8 cellular contexts compared by ENCODE assay signal in genomic region chr2:64646007-64646880, GRCh38. TPM values are rescaled to one million over a fixed set of nuclear protein-coding genes. Genes with fewer than 3 reads are reported as not detected.
DNase-seq lines count a peak whose midpoint lies in the region; ATAC-seq and TF ChIP-seq lines count a peak whose summit lies in the region.

No MANE protein-coding gene starts in this region.

- H2AFZ ChIP-seq in SU-DHL-6 (ENCODE audit: low read depth, low read length, severe bottlenecking): no peak overlapping the region

- no peaks in the 10 kb centered on the region for H3K27me3 Mint-ChIP-seq in activated naive CD8-positive, alpha-beta T cell treated with anti-CD3 and anti-CD28 coated beads for 36 hours

- H3K9me3 ChIP-seq in DOHH2 (ENCODE audit: control insufficient read depth, insufficient read depth, low read length): no peaks in the 10 kb centered on the region
- H3K9me3 ChIP-seq in SU-DHL-6 (ENCODE audit: insufficient read depth, low read length): no peaks in the 10 kb centered on the region

- peak overlapping the region; percentile 33 for H3K4me3 Mint-ChIP-seq in activated naive CD8-positive, alpha-beta T cell treated with anti-CD3 and anti-CD28 coated beads for 36 hours

- H3K9ac ChIP-seq in SU-DHL-6 (ENCODE audit: low read length): peak overlapping the region; percentile 58

- H3K27me3 ChIP-seq in DOHH2 (ENCODE audit: control insufficient read depth, low read length): no peaks in the 10 kb centered on the region
- H3K27me3 ChIP-seq in SU-DHL-6 (ENCODE audit: low read length): no peaks in the 10 kb centered on the region

- TF ChIP-seq CTCF in DOHH2 (IDR thresholded peaks at IDR 0.05; ENCODE audit: low read depth, low read length, poor library complexity, severe bottlenecking) (peak; percentile 94), SU-DHL-6 (IDR thresholded peaks at IDR 0.05; ENCODE audit: insufficient read depth, low read length, poor library complexity, severe bottlenecking) (peak; percentile 91)

- H3K27ac ChIP-seq in DOHH2 (ENCODE audit: low read depth, low read length) (peak overlapping the region; percentile 82), SU-DHL-6 (ENCODE audit: low read depth, low read length) (peak overlapping the region; percentile 95)

- H3K36me3 Mint-ChIP-seq in activated naive CD8-positive, alpha-beta T cell treated with anti-CD3 and anti-CD28 coated beads for 36 hours: peaks cover 3% of the 10 kb centered on the region

- H3F3A ChIP-seq in DOHH2 (ENCODE audit: control insufficient read depth, insufficient read depth) (peaks cover 52% of the 10 kb centered on the region), SU-DHL-6 (ENCODE audit: insufficient read depth) (peaks cover 91% of the 10 kb centered on the region)

- no peaks in the 10 kb centered on the region for H3K9me3 Mint-ChIP-seq in activated naive CD8-positive, alpha-beta T cell treated with anti-CD3 and anti-CD28 coated beads for 36 hours

- no peak for ATAC-seq in left cardiac atrium
- ATAC-seq in sciatic nerve: peak; percentile 38
- ATAC-seq in GM18907 (IDR thresholded peaks at IDR 0.05; ENCODE audit: unreplicated experiment): no peak
- ATAC-seq in GM21515 (IDR thresholded peaks at IDR 0.05; ENCODE audit: unreplicated experiment): no peak

- H3K9me2 ChIP-seq in DOHH2 (replicated peaks; ENCODE audit: control insufficient read depth, low read length) (no peaks in the 10 kb centered on the region), SU-DHL-6 (replicated peaks; ENCODE audit: insufficient read depth, low read length) (no peaks in the 10 kb centered on the region)

- peaks cover 96% of the 10 kb centered on the region for H3K4me1 ChIP-seq in DOHH2 (ENCODE audit: control insufficient read depth, low read length)

- H3K4me3 ChIP-seq in DOHH2 (ENCODE audit: low read length) (peak overlapping the region; percentile 74), SU-DHL-6 (ENCODE audit: insufficient read depth, low read length, poor library complexity, severe bottlenecking) (peak overlapping the region; percentile 50)

- peak; percentile 42 for DNase-seq in NCI-H1092 (lab: John Stamatoyannopoulos, UW)
- peak; percentile 74 for DNase-seq in activated naive CD8-positive, alpha-beta T cell treated with anti-CD3 and anti-CD28 coated beads for 36 hours
- peak; percentile 85 for DNase-seq in left cardiac atrium
- DNase-seq in sciatic nerve (ENCODE audit: low spot score): peak; percentile 95

- H3K36me3 ChIP-seq in DOHH2 (ENCODE audit: control insufficient read depth, low read length) (peaks cover 10% of the 10 kb centered on the region), SU-DHL-6 (ENCODE audit: low read length) (no peaks in the 10 kb centered on the region)

- H4K20me1 ChIP-seq in DOHH2 (ENCODE audit: control insufficient read depth, insufficient read depth, low read depth, low read length) (peaks cover 16% of the 10 kb centered on the region), SU-DHL-6 (ENCODE audit: low read depth, low read length) (peaks cover 23% of the 10 kb centered on the region)

- peaks cover 100% of the 10 kb centered on the region for H3K79me2 ChIP-seq in DOHH2 (ENCODE audit: control insufficient read depth, low read length)
- peaks cover 99% of the 10 kb centered on the region for H3K79me2 ChIP-seq in SU-DHL-6 (ENCODE audit: insufficient read depth, low read length)

- H3K27ac Mint-ChIP-seq in activated naive CD8-positive, alpha-beta T cell treated with anti-CD3 and anti-CD28 coated beads for 36 hours: no peak overlapping the region

- peaks cover 86% of the 10 kb centered on the region for H3K4me1 Mint-ChIP-seq in activated naive CD8-positive, alpha-beta T cell treated with anti-CD3 and anti-CD28 coated beads for 36 hours

- H3K4me2 ChIP-seq in DOHH2 (ENCODE audit: low read length): peak overlapping the region; percentile 84
- H3K4me2 ChIP-seq in SU-DHL-6 (ENCODE audit: low read depth, low read length, poor library complexity, severe bottlenecking): peak overlapping the region; percentile 96

- intact Hi-C loops in left cardiac atrium (cut with DNase I): loop anchor here (2.0 to 10.0 kb wide), 3 partner anchors 121 to 219 kb away; no protein-coding TSS in a partner anchor
- intact Hi-C loops in sciatic nerve (cut with DNase I): loop anchor here (5.0 kb wide), 1 partner anchor 221 kb away; no protein-coding TSS in a partner anchor

RNA-seq across cellular contexts. Expression of gene SERTAD2, which starts 7.5 kb away (rescaled TPM):
- 10 to 100 TPM; 22.7 to 23.3 TPM for total RNA-seq in activated naive CD8-positive, alpha-beta T cell treated with anti-CD3 and anti-CD28 coated beads for 36 hours
- total RNA-seq in left cardiac atrium: 10 to 100 TPM; 14.3 to 14.7 TPM
- 25.5 TPM for total RNA-seq in sciatic nerve

Comparison
In these comparisons a context has a peak if more than half of its experiments do, and no peak if none do; other contexts are left out.
1. DNase-seq: peak in every context shown above with its lines; median percentile 95 in sciatic nerve; 85 in left cardiac atrium; 74 in activated naive CD8-positive, alpha-beta T cell treated with anti-CD3 and anti-CD28 coated beads for 36 hours; 42 in NCI-H1092.